In genomic region chr2:19774788-19775156, GRCh38 we compare ENCODE assay signal across 14 cellular contexts.
DNase-seq lines count a peak whose midpoint lies in the region; ATAC-seq and TF ChIP-seq lines count a peak whose summit lies in the region.
"Had no signal": no experiment of that assay in that cellular context is flagged by ENCODE, and none has a peak within 500 bp of the region (broad histone marks: within the 10 kb centered on the region; RNA-seq: fewer than 3 reads in every experiment).

No MANE protein-coding gene starts in this region.

- no peak overlapping the region for H3K4me2 ChIP-seq in MM.1S (ENCODE audit: low read depth, low read length)

- CTCF ChIA-PET in A673 (lab: Charles Lee) = no interaction called here

- BruUV-seq in A673 (replicated peaks; lab: Mats Ljungman, UMichigan) = no TSS peak

- H3K9me3 Mint-ChIP-seq in stimulated activated naive CD8-positive, alpha-beta T cell treated with anti-CD3 and anti-CD28 coated beads, Interleukin-15, amount 100 ng/mL, for 72 hours = no peaks in the 10 kb centered on the region
- H3K9me3 Mint-ChIP-seq: activated naive CD4-positive, alpha-beta T cell treated with anti-CD3 and anti-CD28 coated beads, Interleukin-2, amount 10 ng/mL, durations not matched to agents 7 days and 5 days had no signal

- 48% methylated on average over 3 of the region's 3 CpGs for WGBS in HUES64
- WGBS in iPS DF 6.9 (ENCODE audit: insufficient coverage, insufficient read length) = no CpG with 5 or more reads among the region's 3 CpGs

- H3F3A ChIP-seq in MM.1S (ENCODE audit: insufficient read depth, low read length) = no peaks in the 10 kb centered on the region

- H3K27ac ChIP-seq in A673 (ENCODE audit: low read depth, low read length, poor library complexity, severe bottlenecking) = no peak overlapping the region
- H3K27ac ChIP-seq in HUES64 (ENCODE audit: low read depth, low read length) = peak overlapping the region; percentile 33; the same call in 1 of the 2 replicates
- no peak overlapping the region for H3K27ac ChIP-seq in iPS DF 6.9 (ENCODE audit: low read length)
- no peak overlapping the region for H3K27ac ChIP-seq in MM.1S (ENCODE audit: low read length)
- H3K27ac ChIP-seq: HL-60 had no signal

- H3K9me2 ChIP-seq in MM.1S (replicated peaks; ENCODE audit: insufficient read depth, low read length) = no peaks in the 10 kb centered on the region

- ATAC-seq in stimulated activated naive CD8-positive, alpha-beta T cell treated with anti-CD3 and anti-CD28 coated beads, Interleukin-15, amount 100 ng/mL, for 72 hours = no peak
- ATAC-seq: activated CD4-positive, CD25-positive, alpha-beta regulatory T cell treated with anti-CD3 and anti-CD28 coated beads, Interleukin-2, amount 50 U/mL, for 24 hours had no signal

- no peak overlapping the region for H3K4me3 ChIP-seq in A673 (ENCODE audit: low read depth, low read length, poor library complexity, severe bottlenecking)
- H3K4me3 ChIP-seq in HUES64 (ENCODE audit: low read length) = no peak overlapping the region
- H3K4me3 ChIP-seq in iPS DF 6.9 (ENCODE audit: low read length) = no peak overlapping the region
- H3K4me3 ChIP-seq in MM.1S (ENCODE audit: low read length) = no peak overlapping the region

- H3K9ac ChIP-seq in HUES64 (ENCODE audit: low read depth, low read length) (no peak overlapping the region), MM.1S (ENCODE audit: low read length) (no peak overlapping the region)

- peak; percentile 48 for DNase-seq in A673 (ENCODE audit: low spot score)
- DNase-seq in NCI-H748 treated with DMSO at 0.1 percent for 48 hours (lab: John Stamatoyannopoulos, UW) = peak; percentile 41
- DNase-seq in iPS DF 6.9 (ENCODE audit: low read depth, low spot score) = peak; percentile 39
- DNase-seq in HPDE6-E6E7 (ENCODE audit: extremely low spot score) = no peak
- DNase-seq in MM.1S = no peak
- no peak for DNase-seq in stimulated activated naive CD8-positive, alpha-beta T cell treated with anti-CD3 and anti-CD28 coated beads, Interleukin-15, amount 100 ng/mL, for 72 hours
- DNase-seq in activated gamma-delta T cell (lab: John Stamatoyannopoulos, UW) = no peak
- DNase-seq: activated CD8-positive, alpha-beta memory T cell treated with anti-CD3 and anti-CD28 coated beads, Interleukin-2, amount 50 U/mL, for 4 hours; activated naive CD4-positive, alpha-beta T cell treated with anti-CD3 and anti-CD28 coated beads, Interleukin-2, amount 10 ng/mL, durations not matched to agents 7 days and 5 days; caudate nucleus; midbrain had no signal

- no peaks in the 10 kb centered on the region for H3K79me2 ChIP-seq in MM.1S (ENCODE audit: low read length)

- H3K27me3 ChIP-seq in A673 (replicated peaks; ENCODE audit: insufficient read depth, low read depth, low read length, poor library complexity) (no peaks in the 10 kb centered on the region), HUES64 (ENCODE audit: insufficient read depth, low read length) (no peaks in the 10 kb centered on the region), iPS DF 6.9 (ENCODE audit: control insufficient read depth, insufficient read depth, low read length) (no peaks in the 10 kb centered on the region), MM.1S (replicated peaks; ENCODE audit: insufficient read depth, low read length) (no peaks in the 10 kb centered on the region)

- no peak overlapping the region for H3K27ac Mint-ChIP-seq in stimulated activated naive CD8-positive, alpha-beta T cell treated with anti-CD3 and anti-CD28 coated beads, Interleukin-15, amount 100 ng/mL, for 72 hours
- H3K27ac Mint-ChIP-seq: activated naive CD4-positive, alpha-beta T cell treated with anti-CD3 and anti-CD28 coated beads, Interleukin-2, amount 10 ng/mL, durations not matched to agents 7 days and 5 days had no signal

- no peaks in the 10 kb centered on the region for H3K4me1 Mint-ChIP-seq in stimulated activated naive CD8-positive, alpha-beta T cell treated with anti-CD3 and anti-CD28 coated beads, Interleukin-15, amount 100 ng/mL, for 72 hours
- H3K4me1 Mint-ChIP-seq: activated naive CD4-positive, alpha-beta T cell treated with anti-CD3 and anti-CD28 coated beads, Interleukin-2, amount 10 ng/mL, durations not matched to agents 7 days and 5 days had no signal

- no peak overlapping the region for H2AFZ ChIP-seq in MM.1S (ENCODE audit: low read length)

- H3K4me3 Mint-ChIP-seq in stimulated activated naive CD8-positive, alpha-beta T cell treated with anti-CD3 and anti-CD28 coated beads, Interleukin-15, amount 100 ng/mL, for 72 hours = no peak overlapping the region
- H3K4me3 Mint-ChIP-seq: activated naive CD4-positive, alpha-beta T cell treated with anti-CD3 and anti-CD28 coated beads, Interleukin-2, amount 10 ng/mL, durations not matched to agents 7 days and 5 days had no signal

- no peaks in the 10 kb centered on the region for H3K4me1 ChIP-seq in A673 (ENCODE audit: insufficient read depth, low read length, poor library complexity, severe bottlenecking)
- H3K4me1 ChIP-seq in HUES64 (ENCODE audit: insufficient read depth, low read length) = peaks cover 20% of the 10 kb centered on the region
- H3K4me1 ChIP-seq in iPS DF 6.9 (ENCODE audit: control insufficient read depth, insufficient read depth, low read length) = peaks cover 5% of the 10 kb centered on the region
- no peaks in the 10 kb centered on the region for H3K4me1 ChIP-seq in MM.1S (ENCODE audit: low read length)

- TF ChIP-seq CTCF in A673 (conservative IDR thresholded peaks at IDR 0.05; ENCODE audit: low read depth, low read length) (no peak), MM.1S (IDR thresholded peaks at IDR 0.05; ENCODE audit: low read length) (no peak)

- H3K9me3 ChIP-seq in A673 (ENCODE audit: low read depth, low read length, poor library complexity, severe bottlenecking) (no peaks in the 10 kb centered on the region), HUES64 (ENCODE audit: insufficient read depth, low read depth, low read length) (no peaks in the 10 kb centered on the region), iPS DF 6.9 (ENCODE audit: control insufficient read depth, insufficient read depth, low read length) (no peaks in the 10 kb centered on the region), MM.1S (replicated peaks; ENCODE audit: insufficient read depth, low read length) (no peaks in the 10 kb centered on the region)

- intact Hi-C loops in A673 (cut with micrococcal nuclease; ENCODE audit: unreplicated experiment) = no loop called here

- H3K36me3 ChIP-seq in A673 (ENCODE audit: insufficient read depth, low read length, poor library complexity, severe bottlenecking) (no peaks in the 10 kb centered on the region), HUES64 (ENCODE audit: insufficient read depth, low read length) (no peaks in the 10 kb centered on the region), iPS DF 6.9 (ENCODE audit: control insufficient read depth, insufficient read depth, low read length) (no peaks in the 10 kb centered on the region), MM.1S (replicated peaks; ENCODE audit: insufficient read depth, low read length) (no peaks in the 10 kb centered on the region)

- H3K27me3 Mint-ChIP-seq in stimulated activated naive CD8-positive, alpha-beta T cell treated with anti-CD3 and anti-CD28 coated beads, Interleukin-15, amount 100 ng/mL, for 72 hours = peaks cover 23% of the 10 kb centered on the region
- H3K27me3 Mint-ChIP-seq: activated naive CD4-positive, alpha-beta T cell treated with anti-CD3 and anti-CD28 coated beads, Interleukin-2, amount 10 ng/mL, durations not matched to agents 7 days and 5 days had no signal

- POLR2A ChIA-PET in A673 (lab: Charles Lee; ENCODE audit: low non-redundant PET) = interaction anchor here (0.6 kb wide), 1 partner anchor 13 kb away, joined by 5 read pairs; no protein-coding TSS in a partner anchor

- no peaks in the 10 kb centered on the region for H4K20me1 ChIP-seq in MM.1S (ENCODE audit: insufficient read depth, low read length)

Comparison
In these comparisons a context has a peak if more than half of its experiments do, and no peak if none do; other contexts are left out.
1. DNase-seq: peak in A673 (single experiment), NCI-H748 treated with DMSO at 0.1 percent for 48 hours (single experiment) and iPS DF 6.9 (single experiment); none in HPDE6-E6E7 (single experiment), MM.1S (single experiment), stimulated activated naive CD8-positive, alpha-beta T cell treated with anti-CD3 and anti-CD28 coated beads, Interleukin-15, amount 100 ng/mL, for 72 hours (0 of 2) and activated gamma-delta T cell (single experiment).